In genomic region chr2:24840962-24841945, GRCh38 we compare ENCODE assay signal across 15 cellular contexts. TPM values are rescaled to one million over a fixed set of nuclear protein-coding genes. Genes with fewer than 3 reads are reported as not detected.
"Had no signal": no experiment of that assay in that cellular context is flagged by ENCODE, and none has a peak within 500 bp of the region (broad histone marks: within the 10 kb centered on the region; RNA-seq: fewer than 3 reads in every experiment).

No MANE protein-coding gene starts in this region.

- H3K27ac ChIP-seq: ascending aorta, gastroesophageal sphincter, right atrium auricular region, suprapubic skin, transverse colon, uterus, VCaP had no signal

- H3K4me1 ChIP-seq: ascending aorta, gastroesophageal sphincter, right atrium auricular region, suprapubic skin, transverse colon, uterus had no signal

- H3K4me3 ChIP-seq: ascending aorta, gastroesophageal sphincter, right atrium auricular region, suprapubic skin, transverse colon, uterus had no signal

- H3K36me3 ChIP-seq: right atrium auricular region, transverse colon, uterus had no signal

- DNase-seq: activated CD4-positive, alpha-beta memory T cell treated with anti-CD3 and anti-CD28 coated beads, Interleukin-2, amount 10 ng/mL, durations not matched to agents 7 days and 5 days; activated naive CD4-positive, alpha-beta T cell treated with anti-CD3 and anti-CD28 coated beads, Interleukin-2, amount 50 U/mL, for 16 hours; activated T-cell treated with anti-CD3 and anti-CD28 coated beads, Interleukin-2, amount 50 U/mL, for 4 hours; cerebellar nuclear complex; effector CD8-positive, alpha-beta T cell; occipital lobe; T-helper 2 cell; transverse colon; uterus had no signal

- H3K9me3 ChIP-seq: ascending aorta, gastroesophageal sphincter, right atrium auricular region, suprapubic skin, transverse colon, uterus had no signal

- ATAC-seq: activated T-cell treated with anti-CD3 and anti-CD28 coated beads, Interleukin-2, amount 50 U/mL, for 4 hours; esophagus mucosa; gastroesophageal sphincter had no signal

RNA-seq across cellular contexts. Expression of gene CENPO, which starts 48.0 kb away (rescaled TPM):
- total RNA-seq: ascending aorta had no signal
